ENCODE assay signal across 8 cellular contexts in genomic region chr5:180353963-180354574, GRCh38. TPM values are rescaled to one million over a fixed set of nuclear protein-coding genes. Genes with fewer than 3 reads are reported as not detected.
DNase-seq lines count a peak whose midpoint lies in the region; ATAC-seq and TF ChIP-seq lines count a peak whose summit lies in the region.

No MANE protein-coding gene starts in this region.

- H3K9me3 Mint-ChIP-seq in IgD-negative memory B cell, result no peaks in the 10 kb centered on the region
- H3K9me3 Mint-ChIP-seq in stimulated activated naive CD8-positive, alpha-beta T cell treated with anti-CD3 and anti-CD28 coated beads, Interleukin-15, amount 100 ng/mL, for 72 hours, result no peaks in the 10 kb centered on the region

- ATAC-seq in stimulated activated naive CD8-positive, alpha-beta T cell treated with anti-CD3 and anti-CD28 coated beads, Interleukin-15, amount 100 ng/mL, for 72 hours, result no peak
- no peak for ATAC-seq in HG03460 (IDR thresholded peaks at IDR 0.05; ENCODE audit: unreplicated experiment)
- no peak for ATAC-seq in GM19467 (IDR thresholded peaks at IDR 0.05; ENCODE audit: unreplicated experiment)

- peaks cover 1% of the 10 kb centered on the region for H3K36me3 Mint-ChIP-seq in IgD-negative memory B cell

- in situ Hi-C loops in astrocyte of the cerebellum (cut with HindIII; ENCODE audit: low sequenced_read_pairs), result no loop called here

- H3K4me1 Mint-ChIP-seq in IgD-negative memory B cell, result peaks cover 0 to 5% (median 2%) of the 10 kb centered on the region in 3 donors
- peaks cover 13% of the 10 kb centered on the region for H3K4me1 Mint-ChIP-seq in stimulated activated naive CD8-positive, alpha-beta T cell treated with anti-CD3 and anti-CD28 coated beads, Interleukin-15, amount 100 ng/mL, for 72 hours

- H3K27ac Mint-ChIP-seq in IgD-negative memory B cell, result no peak overlapping the region
- H3K27ac Mint-ChIP-seq in stimulated activated naive CD8-positive, alpha-beta T cell treated with anti-CD3 and anti-CD28 coated beads, Interleukin-15, amount 100 ng/mL, for 72 hours, result peak overlapping the region in 1 of 2 donors; percentile 28

- no peaks in the 10 kb centered on the region for H3K36me3 ChIP-seq in kidney epithelial cell (ENCODE audit: control insufficient read depth, insufficient read depth, low read length)

- no peak for TF ChIP-seq CTCF in astrocyte of the cerebellum (IDR thresholded peaks at IDR 0.05; ENCODE audit: low read depth, low read length, missing control alignments)
- TF ChIP-seq CTCF in kidney epithelial cell (IDR thresholded peaks at IDR 0.05; ENCODE audit: insufficient read depth, low read length, poor library complexity, severe bottlenecking), result no peak

- DNase-seq in astrocyte of the cerebellum (ENCODE audit: low read depth) (no peak), kidney epithelial cell (ENCODE audit: low read depth) (no peak), NCI-H2081 treated with DMSO at 0.1 percent for 48 hours (lab: John Stamatoyannopoulos, UW) (no peak), C1 segment of cervical spinal cord (lab: John Stamatoyannopoulos, UW) (no peak)
- no peak for DNase-seq in stimulated activated naive CD8-positive, alpha-beta T cell treated with anti-CD3 and anti-CD28 coated beads, Interleukin-15, amount 100 ng/mL, for 72 hours

- H3K4me3 ChIP-seq in astrocyte of the cerebellum (ENCODE audit: low read depth, low read length) (peak overlapping the region; percentile 86), kidney epithelial cell (ENCODE audit: low read depth, low read length) (peak overlapping the region; percentile 47)

- H3K4me3 Mint-ChIP-seq in IgD-negative memory B cell, result peak overlapping the region; percentile 66 to 89 (median 80)
- H3K4me3 Mint-ChIP-seq in stimulated activated naive CD8-positive, alpha-beta T cell treated with anti-CD3 and anti-CD28 coated beads, Interleukin-15, amount 100 ng/mL, for 72 hours, result peak overlapping the region; percentile 72 to 75

- peaks cover 38% of the 10 kb centered on the region for H3K27me3 ChIP-seq in kidney epithelial cell (ENCODE audit: control insufficient read depth, insufficient read depth, low read length)

- peaks cover 32% of the 10 kb centered on the region for H3K27me3 Mint-ChIP-seq in IgD-negative memory B cell
- H3K27me3 Mint-ChIP-seq in stimulated activated naive CD8-positive, alpha-beta T cell treated with anti-CD3 and anti-CD28 coated beads, Interleukin-15, amount 100 ng/mL, for 72 hours, result peaks cover 71% of the 10 kb centered on the region

RNA-seq across cellular contexts. Expression of gene GFPT2, which starts 0.9 kb away (rescaled TPM):
- 0.19 TPM for polyA plus RNA-seq in IgD-negative memory B cell
- 4.0 and 7.7 TPM in 2 replicates for total RNA-seq in kidney epithelial cell
